2 cellular contexts compared by ENCODE assay signal in genomic region chr11:65060913-65061408, GRCh38.
TF ChIP-seq lines count a peak whose summit lies in the region.

No MANE protein-coding gene starts in this region.

TF ChIP-seq in SK-N-SH treated with all-trans-retinoic acid at 6 μM for 48 hours, 23 proteins besides CTCF, POLR2A, EP300 and RAD21 (continued from another document):
- no peak for TF ChIP-seq RARB (CRISPR knock-in tag; IDR thresholded peaks at IDR 0.05)
- no peak for TF ChIP-seq OSR1 (CRISPR knock-in tag; IDR thresholded peaks at IDR 0.05)
- TF ChIP-seq TCF4 (CRISPR knock-in tag; IDR thresholded peaks at IDR 0.05; ENCODE audit: borderline replicate concordance) = no peak
TF ChIP-seq in SK-N-SH treated with all-trans-retinoic acid at 6 μM for 48 hours: peak in this region for 0.

TF ChIP-seq in SK-N-SH, 30 proteins besides CTCF, POLR2A, EP300 and RAD21 (continued from another document):
- no peak for TF ChIP-seq IRF3 (IDR thresholded peaks at IDR 0.05; ENCODE audit: low read depth, low read length)
- no peak for TF ChIP-seq CHD2 (IDR thresholded peaks at IDR 0.05; ENCODE audit: low read length, partially characterized antibody)
- no peak for TF ChIP-seq TEAD4 (IDR thresholded peaks at IDR 0.05; ENCODE audit: borderline replicate concordance, insufficient read depth)
